Comparison of ENCODE assay signal across 1 cellular context in the genomic region with DNA sequence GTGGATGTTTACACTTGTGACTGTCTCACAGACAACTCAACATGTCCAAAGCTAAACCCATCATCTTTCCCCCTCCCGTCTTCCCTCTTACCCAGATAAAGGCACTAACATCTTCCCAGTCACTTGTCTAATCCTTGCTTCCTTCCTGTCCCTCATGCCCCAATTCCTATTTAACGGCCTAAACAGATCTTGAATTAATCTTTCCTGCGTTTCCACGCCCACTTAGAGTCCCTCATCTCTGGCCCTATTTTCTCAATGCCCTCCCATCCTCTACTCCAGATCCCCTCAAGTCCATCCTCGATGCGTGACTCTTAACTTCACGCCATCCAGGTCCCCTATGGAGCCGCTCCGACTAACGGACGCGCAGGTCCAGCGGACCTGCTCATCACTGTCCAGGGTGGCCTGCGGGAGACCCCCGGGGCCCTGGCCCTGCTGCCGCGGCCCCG.
A peak's percentile ranks its signal among the peaks of the same experiment; 100 is the strongest.
TF ChIP-seq lines count a peak whose summit lies in the region.

No MANE protein-coding gene starts in this region.

TF ChIP-seq in HEK293, 187 proteins besides CTCF, POLR2A, EP300 and RAD21 (continued from another document):
- TF ChIP-seq ZNF302 (tag by site-specific recombination; IDR thresholded peaks at IDR 0.05; ENCODE audit: low read depth) (no peak), ZNF324 (tag by site-specific recombination; IDR thresholded peaks at IDR 0.05) (no peak), ZNF366 (tag by site-specific recombination; conservative IDR thresholded peaks at IDR 0.05) (peak; percentile 53; the same call in 1 of the 2 replicates), MZF1 (tag by site-specific recombination; IDR thresholded peaks at IDR 0.05; ENCODE audit: borderline replicate concordance) (peak; percentile 20; the same call in 1 of the 2 replicates), ZNF624 (tag by site-specific recombination; IDR thresholded peaks at IDR 0.05) (no peak), ZNF837 (tag by site-specific recombination; IDR thresholded peaks at IDR 0.05) (no peak), FEZF1 (tag by site-specific recombination; IDR thresholded peaks at IDR 0.05) (no peak), ZNF776 (tag by site-specific recombination; IDR thresholded peaks at IDR 0.05; ENCODE audit: borderline replicate concordance) (no peak), ZNF140 (tag by site-specific recombination; IDR thresholded peaks at IDR 0.05) (no peak), ZNF560 (tag by site-specific recombination; IDR thresholded peaks at IDR 0.05; ENCODE audit: borderline replicate concordance) (no peak), ZNF707 (tag by site-specific recombination; IDR thresholded peaks at IDR 0.05) (no peak), ZNF510 (tag by site-specific recombination; IDR thresholded peaks at IDR 0.05; ENCODE audit: insufficient replicate concordance) (no peak), ZNF747 (tag by site-specific recombination; IDR thresholded peaks at IDR 0.05) (no peak), ZNF529 (tag by site-specific recombination; IDR thresholded peaks at IDR 0.05; ENCODE audit: insufficient replicate concordance) (no peak), RBAK (tag by site-specific recombination; IDR thresholded peaks at IDR 0.05) (no peak), ZXDB (tag by site-specific recombination; IDR thresholded peaks at IDR 0.05) (no peak), MYNN (tag by site-specific recombination; IDR thresholded peaks at IDR 0.05; ENCODE audit: borderline replicate concordance) (peak; percentile 73; the same call in 1 of the 2 replicates), ZNF501 (tag by site-specific recombination; IDR thresholded peaks at IDR 0.05) (peak; percentile 67; the same call in 1 of the 2 replicates), KLF9 (tag by site-specific recombination; IDR thresholded peaks at IDR 0.05; ENCODE audit: low read depth) (peak; percentile 53; the same call in 1 of the 2 replicates), ZNF843 (tag by site-specific recombination; IDR thresholded peaks at IDR 0.05) (no peak)
- TF ChIP-seq, protein P1, sequence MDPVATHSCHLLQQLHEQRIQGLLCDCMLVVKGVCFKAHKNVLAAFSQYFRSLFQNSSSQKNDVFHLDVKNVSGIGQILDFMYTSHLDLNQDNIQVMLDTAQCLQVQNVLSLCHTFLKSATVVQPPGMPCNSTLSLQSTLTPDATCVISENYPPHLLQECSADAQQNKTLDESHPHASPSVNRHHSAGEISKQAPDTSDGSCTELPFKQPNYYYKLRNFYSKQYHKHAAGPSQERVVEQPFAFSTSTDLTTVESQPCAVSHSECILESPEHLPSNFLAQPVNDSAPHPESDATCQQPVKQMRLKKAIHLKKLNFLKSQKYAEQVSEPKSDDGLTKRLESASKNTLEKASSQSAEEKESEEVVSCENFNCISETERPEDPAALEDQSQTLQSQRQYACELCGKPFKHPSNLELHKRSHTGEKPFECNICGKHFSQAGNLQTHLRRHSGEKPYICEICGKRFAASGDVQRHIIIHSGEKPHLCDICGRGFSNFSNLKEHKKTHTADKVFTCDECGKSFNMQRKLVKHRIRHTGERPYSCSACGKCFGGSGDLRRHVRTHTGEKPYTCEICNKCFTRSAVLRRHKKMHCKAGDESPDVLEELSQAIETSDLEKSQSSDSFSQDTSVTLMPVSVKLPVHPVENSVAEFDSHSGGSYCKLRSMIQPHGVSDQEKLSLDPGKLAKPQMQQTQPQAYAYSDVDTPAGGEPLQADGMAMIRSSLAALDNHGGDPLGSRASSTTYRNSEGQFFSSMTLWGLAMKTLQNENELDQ (tag by site-specific recombination; IDR thresholded peaks at IDR 0.05; ENCODE audit: low read depth), result no peak
- TF ChIP-seq, protein P2, sequence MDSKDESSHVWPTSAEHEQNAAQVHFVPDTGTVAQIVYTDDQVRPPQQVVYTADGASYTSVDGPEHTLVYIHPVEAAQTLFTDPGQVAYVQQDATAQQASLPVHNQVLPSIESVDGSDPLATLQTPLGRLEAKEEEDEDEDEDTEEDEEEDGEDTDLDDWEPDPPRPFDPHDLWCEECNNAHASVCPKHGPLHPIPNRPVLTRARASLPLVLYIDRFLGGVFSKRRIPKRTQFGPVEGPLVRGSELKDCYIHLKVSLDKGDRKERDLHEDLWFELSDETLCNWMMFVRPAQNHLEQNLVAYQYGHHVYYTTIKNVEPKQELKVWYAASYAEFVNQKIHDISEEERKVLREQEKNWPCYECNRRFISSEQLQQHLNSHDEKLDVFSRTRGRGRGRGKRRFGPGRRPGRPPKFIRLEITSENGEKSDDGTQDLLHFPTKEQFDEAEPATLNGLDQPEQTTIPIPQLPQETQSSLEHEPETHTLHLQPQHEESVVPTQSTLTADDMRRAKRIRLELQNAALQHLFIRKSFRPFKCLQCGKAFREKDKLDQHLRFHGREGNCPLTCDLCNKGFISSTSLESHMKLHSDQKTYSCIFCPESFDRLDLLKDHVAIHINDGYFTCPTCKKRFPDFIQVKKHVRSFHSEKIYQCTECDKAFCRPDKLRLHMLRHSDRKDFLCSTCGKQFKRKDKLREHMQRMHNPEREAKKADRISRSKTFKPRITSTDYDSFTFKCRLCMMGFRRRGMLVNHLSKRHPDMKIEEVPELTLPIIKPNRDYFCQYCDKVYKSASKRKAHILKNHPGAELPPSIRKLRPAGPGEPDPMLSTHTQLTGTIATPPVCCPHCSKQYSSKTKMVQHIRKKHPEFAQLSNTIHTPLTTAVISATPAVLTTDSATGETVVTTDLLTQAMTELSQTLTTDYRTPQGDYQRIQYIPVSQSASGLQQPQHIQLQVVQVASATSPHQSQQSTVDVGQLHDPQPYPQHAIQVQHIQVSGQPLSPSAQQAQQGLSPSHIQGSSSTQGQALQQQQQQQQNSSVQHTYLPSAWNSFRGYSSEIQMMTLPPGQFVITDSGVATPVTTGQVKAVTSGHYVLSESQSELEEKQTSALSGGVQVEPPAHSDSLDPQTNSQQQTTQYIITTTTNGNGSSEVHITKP (tag by site-specific recombination; IDR thresholded peaks at IDR 0.05), result no peak
- TF ChIP-seq, protein P3, sequence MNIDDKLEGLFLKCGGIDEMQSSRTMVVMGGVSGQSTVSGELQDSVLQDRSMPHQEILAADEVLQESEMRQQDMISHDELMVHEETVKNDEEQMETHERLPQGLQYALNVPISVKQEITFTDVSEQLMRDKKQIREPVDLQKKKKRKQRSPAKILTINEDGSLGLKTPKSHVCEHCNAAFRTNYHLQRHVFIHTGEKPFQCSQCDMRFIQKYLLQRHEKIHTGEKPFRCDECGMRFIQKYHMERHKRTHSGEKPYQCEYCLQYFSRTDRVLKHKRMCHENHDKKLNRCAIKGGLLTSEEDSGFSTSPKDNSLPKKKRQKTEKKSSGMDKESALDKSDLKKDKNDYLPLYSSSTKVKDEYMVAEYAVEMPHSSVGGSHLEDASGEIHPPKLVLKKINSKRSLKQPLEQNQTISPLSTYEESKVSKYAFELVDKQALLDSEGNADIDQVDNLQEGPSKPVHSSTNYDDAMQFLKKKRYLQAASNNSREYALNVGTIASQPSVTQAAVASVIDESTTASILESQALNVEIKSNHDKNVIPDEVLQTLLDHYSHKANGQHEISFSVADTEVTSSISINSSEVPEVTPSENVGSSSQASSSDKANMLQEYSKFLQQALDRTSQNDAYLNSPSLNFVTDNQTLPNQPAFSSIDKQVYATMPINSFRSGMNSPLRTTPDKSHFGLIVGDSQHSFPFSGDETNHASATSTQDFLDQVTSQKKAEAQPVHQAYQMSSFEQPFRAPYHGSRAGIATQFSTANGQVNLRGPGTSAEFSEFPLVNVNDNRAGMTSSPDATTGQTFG (tag by site-specific recombination; IDR thresholded peaks at IDR 0.05; ENCODE audit: borderline replicate concordance), result no peak
- TF ChIP-seq, protein P4, sequence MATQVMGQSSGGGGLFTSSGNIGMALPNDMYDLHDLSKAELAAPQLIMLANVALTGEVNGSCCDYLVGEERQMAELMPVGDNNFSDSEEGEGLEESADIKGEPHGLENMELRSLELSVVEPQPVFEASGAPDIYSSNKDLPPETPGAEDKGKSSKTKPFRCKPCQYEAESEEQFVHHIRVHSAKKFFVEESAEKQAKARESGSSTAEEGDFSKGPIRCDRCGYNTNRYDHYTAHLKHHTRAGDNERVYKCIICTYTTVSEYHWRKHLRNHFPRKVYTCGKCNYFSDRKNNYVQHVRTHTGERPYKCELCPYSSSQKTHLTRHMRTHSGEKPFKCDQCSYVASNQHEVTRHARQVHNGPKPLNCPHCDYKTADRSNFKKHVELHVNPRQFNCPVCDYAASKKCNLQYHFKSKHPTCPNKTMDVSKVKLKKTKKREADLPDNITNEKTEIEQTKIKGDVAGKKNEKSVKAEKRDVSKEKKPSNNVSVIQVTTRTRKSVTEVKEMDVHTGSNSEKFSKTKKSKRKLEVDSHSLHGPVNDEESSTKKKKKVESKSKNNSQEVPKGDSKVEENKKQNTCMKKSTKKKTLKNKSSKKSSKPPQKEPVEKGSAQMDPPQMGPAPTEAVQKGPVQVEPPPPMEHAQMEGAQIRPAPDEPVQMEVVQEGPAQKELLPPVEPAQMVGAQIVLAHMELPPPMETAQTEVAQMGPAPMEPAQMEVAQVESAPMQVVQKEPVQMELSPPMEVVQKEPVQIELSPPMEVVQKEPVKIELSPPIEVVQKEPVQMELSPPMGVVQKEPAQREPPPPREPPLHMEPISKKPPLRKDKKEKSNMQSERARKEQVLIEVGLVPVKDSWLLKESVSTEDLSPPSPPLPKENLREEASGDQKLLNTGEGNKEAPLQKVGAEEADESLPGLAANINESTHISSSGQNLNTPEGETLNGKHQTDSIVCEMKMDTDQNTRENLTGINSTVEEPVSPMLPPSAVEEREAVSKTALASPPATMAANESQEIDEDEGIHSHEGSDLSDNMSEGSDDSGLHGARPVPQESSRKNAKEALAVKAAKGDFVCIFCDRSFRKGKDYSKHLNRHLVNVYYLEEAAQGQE (tag by site-specific recombination; IDR thresholded peaks at IDR 0.05), result peak; percentile 57; the same call in 1 of the 2 replicates
- TF ChIP-seq, protein P5, sequence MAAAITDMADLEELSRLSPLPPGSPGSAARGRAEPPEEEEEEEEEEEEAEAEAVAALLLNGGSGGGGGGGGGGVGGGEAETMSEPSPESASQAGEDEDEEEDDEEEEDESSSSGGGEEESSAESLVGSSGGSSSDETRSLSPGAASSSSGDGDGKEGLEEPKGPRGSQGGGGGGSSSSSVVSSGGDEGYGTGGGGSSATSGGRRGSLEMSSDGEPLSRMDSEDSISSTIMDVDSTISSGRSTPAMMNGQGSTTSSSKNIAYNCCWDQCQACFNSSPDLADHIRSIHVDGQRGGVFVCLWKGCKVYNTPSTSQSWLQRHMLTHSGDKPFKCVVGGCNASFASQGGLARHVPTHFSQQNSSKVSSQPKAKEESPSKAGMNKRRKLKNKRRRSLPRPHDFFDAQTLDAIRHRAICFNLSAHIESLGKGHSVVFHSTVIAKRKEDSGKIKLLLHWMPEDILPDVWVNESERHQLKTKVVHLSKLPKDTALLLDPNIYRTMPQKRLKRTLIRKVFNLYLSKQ (tag by site-specific recombination; IDR thresholded peaks at IDR 0.05; ENCODE audit: borderline replicate concordance), result no peak
TF ChIP-seq in HEK293: peak in this region for 7.
